In genomic region chr4:87069037-87069742, GRCh38 we compare ENCODE assay signal across 10 cellular contexts.
DNase-seq lines count a peak whose midpoint lies in the region; TF ChIP-seq lines count a peak whose summit lies in the region.
"Had no signal": no experiment of that assay in that cellular context is flagged by ENCODE, and none has a peak within 500 bp of the region (broad histone marks: within the 10 kb centered on the region; RNA-seq: fewer than 3 reads in every experiment).

No MANE protein-coding gene starts in this region.

- H3K27ac ChIP-seq in VCaP (peak overlapping the region; percentile 97), muscle layer of duodenum (ENCODE audit: low read length) (peak overlapping the region; percentile 6)

- no peaks in the 10 kb centered on the region for H3K27me3 ChIP-seq in muscle layer of duodenum (ENCODE audit: low read depth, low read length)

- H3K4me3 ChIP-seq in muscle layer of duodenum (ENCODE audit: low read depth in 1 of 2, low read length in 2 of 2) = no peak overlapping the region

- DNase-seq in DMS79 (lab: John Stamatoyannopoulos, UW) (peak; percentile 29), NCI-H1105 (lab: John Stamatoyannopoulos, UW) (peak; percentile 32), GDM1 (lab: John Stamatoyannopoulos, UW) (no peak), activated gamma-delta T cell (lab: John Stamatoyannopoulos, UW) (no peak)
- DNase-seq in activated naive CD4-positive, alpha-beta T cell (lab: John Stamatoyannopoulos, UW) = no peak
- no peak for DNase-seq in stimulated activated CD4-positive, alpha-beta T cell treated with anti-CD3 and anti-CD28 coated beads, Interleukin-4, amount 100 ng/mL, for 1 hour
- DNase-seq: Kasumi-1, NCI-H748 treated with DMSO at 0.1 percent for 48 hours had no signal

- peak; percentile 15; the same call in 1 of the 2 replicates for TF ChIP-seq CTCF in VCaP (conservative IDR thresholded peaks at IDR 0.05)

- H3K9me3 ChIP-seq in muscle layer of duodenum (ENCODE audit: control insufficient read depth in 1 of 2, low read length in 2 of 2) = no peaks in the 10 kb centered on the region

- peaks cover 5 to 48% of the 10 kb centered on the region in 2 donors for H3K4me1 ChIP-seq in muscle layer of duodenum (ENCODE audit: control insufficient read depth in 1 of 2, insufficient read depth in 2 of 2, low read length in 2 of 2)

- no peaks in the 10 kb centered on the region for H3K36me3 ChIP-seq in muscle layer of duodenum (ENCODE audit: control insufficient read depth in 1 of 2, insufficient read depth in 2 of 2, low read length in 2 of 2)

Comparison
In these comparisons a context has a peak if more than half of its experiments do, and no peak if none do; other contexts are left out.
1. DNase-seq: peak in DMS79 (single experiment) and NCI-H1105 (single experiment); none in GDM1 (single experiment), activated naive CD4-positive, alpha-beta T cell (0 of 4), activated gamma-delta T cell (single experiment) and stimulated activated CD4-positive, alpha-beta T cell treated with anti-CD3 and anti-CD28 coated beads, Interleukin-4, amount 100 ng/mL, for 1 hour (single experiment).